Comparison of ENCODE assay signal across 8 cellular contexts in the genomic region with DNA sequence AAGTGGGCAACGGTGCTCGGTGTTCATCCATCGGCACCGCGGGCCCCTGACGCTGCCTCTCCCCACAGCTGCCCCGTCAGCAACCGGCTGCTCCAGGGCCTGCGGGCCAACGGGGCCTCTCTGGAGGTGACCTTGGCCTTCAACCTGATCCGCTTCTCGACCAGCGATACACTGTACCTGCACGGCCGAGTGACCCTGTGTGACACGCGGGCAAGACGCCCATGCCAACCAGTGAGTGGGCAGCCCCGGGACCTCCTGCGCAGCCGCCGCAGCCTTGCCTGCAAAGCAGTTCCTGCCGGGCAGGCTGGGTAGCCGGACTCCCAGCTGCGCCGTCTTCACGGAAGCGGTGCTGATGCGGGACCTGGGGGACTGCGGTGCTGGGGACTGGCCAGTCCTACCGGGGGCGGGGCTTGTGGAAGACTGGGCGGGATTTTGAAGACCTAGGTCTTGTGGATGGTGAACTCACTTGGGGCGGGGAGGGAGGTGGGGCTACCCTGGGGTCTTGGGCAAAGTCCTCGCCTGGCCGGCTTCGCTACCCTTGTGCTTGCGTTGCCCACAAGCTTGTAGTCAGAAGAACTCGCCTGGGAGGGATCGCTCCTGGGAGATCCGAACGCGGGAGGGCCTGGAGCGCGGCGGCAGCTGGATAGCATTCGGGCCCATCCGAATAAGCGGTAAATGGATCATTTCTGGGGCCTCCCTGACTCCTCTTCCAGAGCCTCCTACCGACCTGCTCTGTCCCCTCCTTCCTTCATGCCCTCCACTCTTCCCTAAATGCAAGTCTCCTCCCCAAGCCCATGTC. TPM values are rescaled to one million over a fixed set of nuclear protein-coding genes. Genes with fewer than 3 reads are reported as not detected.
DNase-seq lines count a peak whose midpoint lies in the region; ATAC-seq and TF ChIP-seq lines count a peak whose summit lies in the region.

No MANE protein-coding gene starts in this region.

- DNase-seq in NCI-H524 (lab: John Stamatoyannopoulos, UW), result peak; percentile 19 to 24
- DNase-seq in NCI-H524 treated with DMSO at 0.1 percent for 48 hours (lab: John Stamatoyannopoulos, UW), result no peak
- peak; percentile 52 for DNase-seq in activated naive CD4-positive, alpha-beta T cell treated with Interleukin-2 at 50 U/mL for 16 hours
- peak; percentile 84 for DNase-seq in glutamatergic neuron
- DNase-seq in nephron progenitor cell, result peak; percentile 95
- peak in 1 of 2 donors; percentile 39 for DNase-seq in tibial artery

- H3K9me3 ChIP-seq in tibial artery, result no peaks in the 10 kb centered on the region

- peaks cover 0 to 12% (median 7%) of the 10 kb centered on the region in 4 donors for H3K4me1 ChIP-seq in tibial artery

- H3K27me3 Mint-ChIP-seq in glutamatergic neuron (ENCODE audit: unreplicated experiment) (peaks cover 8% of the 10 kb centered on the region), nephron progenitor cell (ENCODE audit: low read depth, poor library complexity) (peaks cover 60% of the 10 kb centered on the region)

- H3K36me3 Mint-ChIP-seq in glutamatergic neuron (ENCODE audit: unreplicated experiment), result no peaks in the 10 kb centered on the region
- H3K36me3 Mint-ChIP-seq in nephron progenitor cell (ENCODE audit: low read depth), result no peaks in the 10 kb centered on the region

- H3K9me3 Mint-ChIP-seq in glutamatergic neuron (ENCODE audit: unreplicated experiment) (peaks cover 3% of the 10 kb centered on the region), nephron progenitor cell (no peaks in the 10 kb centered on the region)

- peak overlapping the region; percentile 35 to 42 for H3K4me3 ChIP-seq in tibial artery

- TF ChIP-seq CTCF in glutamatergic neuron (IDR thresholded peaks at IDR 0.05; ENCODE audit: partially characterized antibody, unreplicated experiment) (no peak), nephron progenitor cell (IDR thresholded peaks at IDR 0.05) (no peak), tibial artery (IDR thresholded peaks at IDR 0.05) (no peak)

- H3K4me1 Mint-ChIP-seq in glutamatergic neuron (ENCODE audit: low read depth, unreplicated experiment) (peaks cover 6% of the 10 kb centered on the region), nephron progenitor cell (peaks cover 26% of the 10 kb centered on the region)

- H3K4me3 Mint-ChIP-seq in glutamatergic neuron (ENCODE audit: unreplicated experiment), result peak overlapping the region; percentile 86
- H3K4me3 Mint-ChIP-seq in nephron progenitor cell, result peak overlapping the region; percentile 83

- H3K36me3 ChIP-seq in tibial artery, result no peaks in the 10 kb centered on the region

- H3K27ac Mint-ChIP-seq in glutamatergic neuron (ENCODE audit: unreplicated experiment), result no peak overlapping the region
- no peak overlapping the region for H3K27ac Mint-ChIP-seq in nephron progenitor cell

- no peak overlapping the region for H3K27ac ChIP-seq in tibial artery

- intact Hi-C loops in tibial artery (cut with DNase I; ENCODE audit: low total_unique reads), result loop anchor here (5.0 kb wide), 1 partner anchor 53 kb away; the partner anchor contains the start of gene ZNF593OS

- H3K27me3 ChIP-seq in tibial artery, result peaks cover 0 to 54% of the 10 kb centered on the region in 2 donors

- ATAC-seq in GM18511 (IDR thresholded peaks at IDR 0.05; ENCODE audit: unreplicated experiment) (no peak), HG02852 (IDR thresholded peaks at IDR 0.05; ENCODE audit: unreplicated experiment) (no peak)

RNA-seq across cellular contexts. Expression of gene CEP85, which starts 8.8 kb away (rescaled TPM):
- total RNA-seq in glutamatergic neuron (ENCODE audit: unreplicated experiment), result 28.2 TPM

RNA-seq across cellular contexts. Expression of gene CATSPER4, which starts 34.8 kb away (rescaled TPM):
- total RNA-seq in glutamatergic neuron (ENCODE audit: unreplicated experiment), result not detected

RNA-seq across cellular contexts. Expression of gene CNKSR1, which starts 47.9 kb away (rescaled TPM):
- total RNA-seq in glutamatergic neuron (ENCODE audit: unreplicated experiment), result 9.9 TPM

RNA-seq across cellular contexts. Expression of gene ZNF593OS, which starts 53.6 kb away (rescaled TPM):
- 4.2 TPM for total RNA-seq in glutamatergic neuron (ENCODE audit: unreplicated experiment)

RNA-seq across cellular contexts. Expression of gene SH3BGRL3, which starts 54.7 kb away (rescaled TPM):
- 412 TPM for total RNA-seq in glutamatergic neuron (ENCODE audit: unreplicated experiment)
